Comparison of ENCODE assay signal across 26 cellular contexts in the genomic region with DNA sequence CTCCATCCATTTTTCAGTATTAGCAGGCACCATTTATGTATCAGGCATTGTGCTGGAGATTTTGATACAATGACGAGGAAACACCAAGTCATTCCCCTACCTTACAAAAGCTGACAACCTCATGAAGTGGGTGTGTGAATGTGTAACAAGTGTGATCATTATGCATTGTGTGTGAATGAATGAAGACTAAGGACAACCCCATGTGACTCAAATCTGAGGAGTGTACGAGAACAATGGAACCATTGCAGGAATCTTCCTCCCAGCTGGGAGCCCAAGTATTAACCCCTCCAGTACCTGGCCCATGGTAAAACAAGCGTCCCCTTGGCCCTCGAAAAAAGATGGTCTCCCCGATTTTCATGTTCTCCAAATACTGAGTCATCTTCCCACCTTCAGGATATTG. TPM values are rescaled to one million over a fixed set of nuclear protein-coding genes. Genes with fewer than 3 reads are reported as not detected.
DNase-seq lines count a peak whose midpoint lies in the region; ATAC-seq, FAIRE-seq and TF ChIP-seq lines count a peak whose summit lies in the region.
"Had no signal": no experiment of that assay in that cellular context is flagged by ENCODE, and none has a peak within 500 bp of the region (broad histone marks: within the 10 kb centered on the region; RNA-seq: fewer than 3 reads in every experiment).

No MANE protein-coding gene starts in this region.

- DNase-seq in HepG2 (ENCODE audit: low spot score) (no peak), right lobe of liver (no peak), frontal cortex (ENCODE audit: low spot score in 2 of 2) (no peak), neuronal stem cell (ENCODE audit: low spot score) (no peak), kidney (no peak), T1000 (lab: John Stamatoyannopoulos, UW) (no peak)
- DNase-seq: 8988T; activated CD4-positive, alpha-beta memory T cell treated with anti-CD3 and anti-CD28 coated beads, Interleukin-2, amount 10 ng/mL, durations not matched to agents 7 days and 5 days; activated T-cell treated with anti-CD3 and anti-CD28 coated beads, Interleukin-2, amount 50 U/mL, for 48 hours; body of pancreas; heart right ventricle; NCI-H2171 treated with DMSO at 0.1 percent for 48 hours; NCI-H748 treated with DMSO at 0.1 percent for 48 hours; SHP77 treated with DMSO at 0.1 percent for 48 hours; stimulated activated CD4-positive, alpha-beta T cell treated with anti-CD3 and anti-CD28 coated beads, Interleukin-4, amount 100 ng/mL, for 4 hours; T-helper 2 cell had no signal

- in situ Hi-C loops in HepG2 (cut with HindIII; ENCODE audit: extremely low pct_ligation_motif_present, low pct_unique_long_range_greater_than_20kb) = no loop called here

- no peaks in the 10 kb centered on the region for H4K20me1 ChIP-seq in HepG2 (ENCODE audit: insufficient read depth, low read length)

- FAIRE-seq in HepG2 (lab: Jason Lieb, UNC) = no peak
- FAIRE-seq in frontal cortex (lab: Jason Lieb, UNC) = peak; percentile 26
- no peak for FAIRE-seq in kidney (lab: Jason Lieb, UNC)
- FAIRE-seq: D721Med, islet of Langerhans had no signal

- POLR2A ChIA-PET in HepG2 (lab: Yijun Ruan, JAX) = no interaction called here

- H2BK5ac ChIP-seq in neuronal stem cell (ENCODE audit: low read length) = no peak overlapping the region

- WGBS in HepG2 (ENCODE audit: low lambda C conversion rate) = 53% methylated on average over 5 of the region's 5 CpGs
- WGBS in right lobe of liver (ENCODE audit: insufficient coverage, low coverage, low lambda C conversion rate, missing lambda C conversion rate) = 49% methylated on average over 2 of the region's 5 CpGs
- no CpG with 5 or more reads among the region's 5 CpGs for WGBS in neuronal stem cell (ENCODE audit: extremely low coverage in 2 of 2, insufficient read length in 2 of 2, insufficient replicate concordance in 1 of 2), 2 donors

- TF ChIP-seq RAD21 in HepG2 (CRISPR knock-in tag; IDR thresholded peaks at IDR 0.05) = no peak

- no peak overlapping the region for H2BK120ac ChIP-seq in neuronal stem cell (ENCODE audit: low read depth, low read length)

- no peak overlapping the region for H2AK5ac ChIP-seq in neuronal stem cell (ENCODE audit: low read depth, low read length)

- TF ChIP-seq CTCF in HepG2 (CRISPR knock-in tag; IDR thresholded peaks at IDR 0.05) = no peak
- TF ChIP-seq CTCF in right lobe of liver (IDR thresholded peaks at IDR 0.05) = no peak
- no peak for TF ChIP-seq CTCF in kidney (IDR thresholded peaks at IDR 0.05; ENCODE audit: borderline replicate concordance, extremely low read depth, insufficient read depth)

- ATAC-seq in HepG2 (no peak), right lobe of liver (no peak), GM18519 (IDR thresholded peaks at IDR 0.05; ENCODE audit: low FRiP score, unreplicated experiment) (no peak), GM21786 (IDR thresholded peaks at IDR 0.05; ENCODE audit: unreplicated experiment) (no peak)
- ATAC-seq: body of pancreas, heart right ventricle, WTC11 had no signal

- peaks cover 5% of the 10 kb centered on the region for H3K79me1 ChIP-seq in neuronal stem cell (ENCODE audit: low read depth, low read length)

- H3K27me3 ChIP-seq in HepG2 (ENCODE audit: control insufficient read depth in 1 of 2, insufficient read depth in 2 of 2, low read length in 2 of 2) = peaks cover 0 to 13% of the 10 kb centered on the region in 2 experiments; a peak in 3 of 5 replicates
- no peaks in the 10 kb centered on the region for H3K27me3 ChIP-seq in right lobe of liver
- H3K27me3 ChIP-seq in neuronal stem cell (ENCODE audit: control insufficient read depth in 3 of 3, insufficient read depth in 3 of 3, low read depth in 1 of 3, low read length in 3 of 3) = peaks cover 0 to 11% (median 0%) of the 10 kb centered on the region in 3 experiments
- H3K27me3 ChIP-seq: body of pancreas had no signal

- no peaks in the 10 kb centered on the region for H3K9me3 ChIP-seq in HepG2 (ENCODE audit: low read length)
- H3K9me3 ChIP-seq in right lobe of liver = no peaks in the 10 kb centered on the region
- peaks cover 4 to 17% of the 10 kb centered on the region in 2 donors for H3K9me3 ChIP-seq in neuronal stem cell (replicated peaks in 1 of 2; ENCODE audit: control insufficient read depth in 2 of 2, insufficient read depth in 1 of 2, low read depth in 1 of 2, low read length in 2 of 2)
- H3K9me3 ChIP-seq in kidney (ENCODE audit: control insufficient read depth in 1 of 2, low read length in 2 of 2) = no peaks in the 10 kb centered on the region
- H3K9me3 ChIP-seq: body of pancreas, heart right ventricle, neutrophil had no signal

- no peak overlapping the region for H3K9ac ChIP-seq in HepG2 (ENCODE audit: insufficient read depth, low read depth, low read length)
- no peak overlapping the region for H3K9ac ChIP-seq in neuronal stem cell (ENCODE audit: low read depth, low read length, poor library complexity)
- H3K9ac ChIP-seq in kidney (ENCODE audit: low read length in 2 of 2) = no peak overlapping the region

- H2BK15ac ChIP-seq in neuronal stem cell (ENCODE audit: low read length) = no peak overlapping the region

- no peak overlapping the region for H2BK12ac ChIP-seq in neuronal stem cell (ENCODE audit: low read length)

- intact Hi-C loops in HepG2 (cut with micrococcal nuclease; ENCODE audit: unreplicated experiment) = no loop called here
- intact Hi-C loops in right lobe of liver (cut with DNase I) = loop anchor here in 1 of 2 donors (5.0 kb wide), 1 partner anchor 102 kb away; no protein-coding TSS in a partner anchor
- intact Hi-C loops in kidney (cut with DNase I) = no loop called here

- no peak for TF ChIP-seq POLR2A in HepG2 (IDR thresholded peaks at IDR 0.05; ENCODE audit: insufficient read depth in 1 of 2, low read depth in 2 of 2, low read length in 2 of 2)
- no peak for TF ChIP-seq POLR2A in right lobe of liver (IDR thresholded peaks at IDR 0.05)

- H3K4me3 ChIP-seq in HepG2 (replicated peaks in 1 of 3; ENCODE audit: insufficient read depth in 1 of 3, low read depth in 2 of 3, low read length in 3 of 3) (no peak overlapping the region), right lobe of liver (no peak overlapping the region), neuronal stem cell (ENCODE audit: low read length in 2 of 2) (no peak overlapping the region), kidney (ENCODE audit: low read length in 2 of 2) (no peak overlapping the region)
- H3K4me3 ChIP-seq: body of pancreas, coronary artery, heart right ventricle had no signal

- BruUV-seq in HepG2 (replicated peaks; lab: Mats Ljungman, UMichigan) = no TSS peak

- TF ChIP-seq EP300 in HepG2 (IDR thresholded peaks at IDR 0.05; ENCODE audit: low read depth in 2 of 2, low read length in 2 of 2) = no peak
- TF ChIP-seq EP300 in HepG2 (CRISPR knock-in tag; IDR thresholded peaks at IDR 0.05; ENCODE audit: borderline replicate concordance) = no peak

- H3K18ac ChIP-seq in neuronal stem cell (ENCODE audit: low read length) = no peak overlapping the region

- H3K36me3 ChIP-seq in HepG2 (replicated peaks in 1 of 2; ENCODE audit: control insufficient read depth in 1 of 2, insufficient read depth in 2 of 2, low read length in 2 of 2) = no peaks in the 10 kb centered on the region; a peak in 1 of 5 replicates
- H3K36me3 ChIP-seq in right lobe of liver = peaks cover 0 to 11% (median 2%) of the 10 kb centered on the region in 4 donors
- peaks cover 0 to 20% of the 10 kb centered on the region in 2 donors for H3K36me3 ChIP-seq in neuronal stem cell (replicated peaks in 1 of 2; ENCODE audit: control insufficient read depth in 2 of 2, insufficient read depth in 2 of 2, low read length in 2 of 2)
- peaks cover 3 to 7% of the 10 kb centered on the region in 2 donors for H3K36me3 ChIP-seq in kidney (ENCODE audit: control insufficient read depth in 1 of 2, insufficient read depth in 2 of 2, low read length in 2 of 2)
- H3K36me3 ChIP-seq: neutrophil had no signal

- H3K4me2 ChIP-seq in HepG2 (ENCODE audit: low read depth, low read length) (no peak overlapping the region), neuronal stem cell (ENCODE audit: insufficient read depth, low read length, poor library complexity, severe bottlenecking) (no peak overlapping the region)

- no peak overlapping the region for H3K23ac ChIP-seq in neuronal stem cell (ENCODE audit: low read depth, low read length, poor library complexity)

- CTCF ChIA-PET in HepG2 (lab: Yijun Ruan, JAX; ENCODE audit: low intra/inter-chr PET ratio, low total read pairs) = no interaction called here

- no peak overlapping the region for H3K27ac ChIP-seq in HepG2 (ENCODE audit: extremely low read length, insufficient read depth, low read length)
- no peak overlapping the region for H3K27ac ChIP-seq in right lobe of liver
- peak overlapping the region; percentile 11 for H3K27ac ChIP-seq in neuronal stem cell (replicated peaks; ENCODE audit: low read length)
- no peak overlapping the region for H3K27ac ChIP-seq in kidney (ENCODE audit: low read depth in 2 of 2, low read length in 2 of 2)
- H3K27ac ChIP-seq: body of pancreas, heart right ventricle, neutrophil had no signal

- H4K8ac ChIP-seq in neuronal stem cell (ENCODE audit: low read depth, low read length) = no peak overlapping the region

- no peak overlapping the region for H3K4ac ChIP-seq in neuronal stem cell (ENCODE audit: low read length)

- peaks cover 27% of the 10 kb centered on the region for H3K4me1 ChIP-seq in HepG2 (ENCODE audit: insufficient read depth, low read length)
- H3K4me1 ChIP-seq in right lobe of liver = peaks cover 0 to 9% (median 3%) of the 10 kb centered on the region in 4 donors
- H3K4me1 ChIP-seq in neuronal stem cell (ENCODE audit: control insufficient read depth in 2 of 2, insufficient read depth in 1 of 2, low read depth in 1 of 2, low read length in 2 of 2) = peaks cover 18 to 20% of the 10 kb centered on the region in 2 donors
- H3K4me1 ChIP-seq in kidney (ENCODE audit: control insufficient read depth in 1 of 2, insufficient read depth in 1 of 2, low read depth in 1 of 2, low read length in 2 of 2) = peaks cover 4 to 12% of the 10 kb centered on the region in 2 donors

- H2AFZ ChIP-seq in HepG2 (ENCODE audit: low read length) (no peak overlapping the region), neuronal stem cell (ENCODE audit: low read length) (peak overlapping the region; percentile 54)

- no peaks in the 10 kb centered on the region for H3K79me2 ChIP-seq in HepG2 (ENCODE audit: insufficient read depth, low read length)

- no peak overlapping the region for H4K91ac ChIP-seq in neuronal stem cell (ENCODE audit: low read depth, low read length, poor library complexity)

- H3K14ac ChIP-seq in neuronal stem cell (ENCODE audit: low read length) = no peak overlapping the region

RNA-seq across cellular contexts. Expression of a gene that starts 4.4 kb away (rescaled TPM):
- 0.51 and 0.53 TPM in 2 replicates for total RNA-seq in HepG2 (2016; rRNA removed; fragmentation: Illumina TruSeq; extraction: Trizol)
- 0.18 and 0.20 TPM in 2 replicates for total RNA-seq in HepG2 (2016; cell fraction: cytosol; rRNA removed; fragmentation: Illumina TruSeq; extraction: Trizol; ENCODE audit: low read depth)
- total RNA-seq in HepG2 (2016; cell fraction: insoluble cytoplasmic fraction; rRNA removed; fragmentation: Illumina TruSeq; extraction: Trizol) = 0.24 and 0.88 TPM in 2 replicates
- total RNA-seq in HepG2 (2016; cell fraction: membrane; rRNA removed; fragmentation: Illumina TruSeq; extraction: Trizol) = 0.46 and 0.76 TPM in 2 replicates
- total RNA-seq in HepG2 (2016; cell fraction: nucleus; rRNA removed; fragmentation: Illumina TruSeq; extraction: Trizol) = 0.60 and 1.4 TPM in 2 replicates
- polyA plus RNA-seq in HepG2 (2011; rRNA removed) = 0.40 and 1.2 TPM in 2 replicates
- 0.38 and 0.49 TPM in 2 replicates for polyA plus RNA-seq in HepG2 (2011; cell fraction: cytosol; rRNA removed)
- 0.42 and 1.2 TPM in 2 replicates for polyA plus RNA-seq in HepG2 (2011; cell fraction: nucleus; rRNA removed)
- polyA plus RNA-seq in HepG2 (2012) = 0.34 and 0.53 TPM in 2 replicates
- polyA plus RNA-seq in HepG2 (2016; cell fraction: cytosol; fragmentation: Illumina TruSeq; extraction: Trizol; ENCODE audit: low read depth) = 0.32 and 0.83 TPM in 2 replicates
- polyA plus RNA-seq in HepG2 (2016; cell fraction: insoluble cytoplasmic fraction; fragmentation: Illumina TruSeq; extraction: Trizol; ENCODE audit: low read depth) = 0.39 and 1.1 TPM in 2 replicates
- 0.48 TPM in 1 of 2 replicates, not detected in the other for polyA plus RNA-seq in HepG2 (2016; cell fraction: membrane; fragmentation: Illumina TruSeq; extraction: Trizol; ENCODE audit: low read depth)
- 0.70 and 0.84 TPM in 2 replicates for polyA plus RNA-seq in HepG2 (2016; cell fraction: nucleus; fragmentation: Illumina TruSeq; extraction: Trizol; ENCODE audit: insufficient read depth, low read depth)
- 0.44 TPM in 1 of 2 replicates, not detected in the other for polyA minus RNA-seq in HepG2 (2011; rRNA and poly(A)+ RNA removed; ENCODE audit: low replicate concordance)
- polyA minus RNA-seq in HepG2 (2011; cell fraction: cytosol; rRNA and poly(A)+ RNA removed) = 0.79 TPM in 1 of 2 replicates, not detected in the other
- polyA minus RNA-seq in HepG2 (2011; cell fraction: nucleus; rRNA and poly(A)+ RNA removed) = under 0.01 and 0.25 TPM in 2 replicates
- 1 to 10 TPM in 4 of 6 experiments, under 1 TPM in 2; 0.71 to 3.5 (median 1.4) TPM for total RNA-seq in right lobe of liver
- 2.0 TPM for total RNA-seq in frontal cortex
- 37.3 TPM for polyA plus RNA-seq in neuronal stem cell (2013, experiment 1 of 2)
- 38.6 TPM for polyA plus RNA-seq in neuronal stem cell (2013, experiment 2 of 2)
- 8.7 TPM for total RNA-seq in kidney
- polyA plus RNA-seq in kidney (ENCODE audit: insufficient read depth, low read depth, low replicate concordance) = 8.2 TPM
- total RNA-seq: OCI-LY7 had no signal

RNA-seq across cellular contexts. Expression of a gene that starts 37.4 kb away (rescaled TPM):
- total RNA-seq in HepG2 (2016; rRNA removed; fragmentation: Illumina TruSeq; extraction: Trizol) (not detected in 2 replicates), right lobe of liver (not detected), frontal cortex (not detected), kidney (2.5 TPM)
- total RNA-seq in HepG2 (2016; cell fraction: cytosol; rRNA removed; fragmentation: Illumina TruSeq; extraction: Trizol; ENCODE audit: low read depth) = not detected in 2 replicates
- total RNA-seq in HepG2 (2016; cell fraction: insoluble cytoplasmic fraction; rRNA removed; fragmentation: Illumina TruSeq; extraction: Trizol) = not detected in 2 replicates
- not detected in 2 replicates for total RNA-seq in HepG2 (2016; cell fraction: membrane; rRNA removed; fragmentation: Illumina TruSeq; extraction: Trizol)
- not detected in 2 replicates for total RNA-seq in HepG2 (2016; cell fraction: nucleus; rRNA removed; fragmentation: Illumina TruSeq; extraction: Trizol)
- polyA plus RNA-seq in HepG2 (2011; rRNA removed) (not detected in 2 replicates), kidney (ENCODE audit: insufficient read depth, low read depth, low replicate concordance) (2.3 TPM)
- polyA plus RNA-seq in HepG2 (2011; cell fraction: cytosol; rRNA removed) = not detected in 2 replicates
- not detected in 2 replicates for polyA plus RNA-seq in HepG2 (2011; cell fraction: nucleus; rRNA removed)
- polyA plus RNA-seq in HepG2 (2012) = not detected in 2 replicates
- not detected in 2 replicates for polyA plus RNA-seq in HepG2 (2016; cell fraction: cytosol; fragmentation: Illumina TruSeq; extraction: Trizol; ENCODE audit: low read depth)
- not detected in 2 replicates for polyA plus RNA-seq in HepG2 (2016; cell fraction: insoluble cytoplasmic fraction; fragmentation: Illumina TruSeq; extraction: Trizol; ENCODE audit: low read depth)
- not detected in 2 replicates for polyA plus RNA-seq in HepG2 (2016; cell fraction: membrane; fragmentation: Illumina TruSeq; extraction: Trizol; ENCODE audit: low read depth)
- not detected in 2 replicates for polyA plus RNA-seq in HepG2 (2016; cell fraction: nucleus; fragmentation: Illumina TruSeq; extraction: Trizol; ENCODE audit: insufficient read depth, low read depth)
- polyA minus RNA-seq in HepG2 (2011; rRNA and poly(A)+ RNA removed; ENCODE audit: low replicate concordance) = not detected in 2 replicates
- polyA minus RNA-seq in HepG2 (2011; cell fraction: cytosol; rRNA and poly(A)+ RNA removed) = not detected in 2 replicates
- polyA minus RNA-seq in HepG2 (2011; cell fraction: nucleus; rRNA and poly(A)+ RNA removed) = not detected in 2 replicates
- 0.20 TPM for polyA plus RNA-seq in neuronal stem cell (2013, experiment 1 of 2)
- 0.10 TPM for polyA plus RNA-seq in neuronal stem cell (2013, experiment 2 of 2)
- total RNA-seq: activated CD4-positive, alpha-beta memory T cell treated with anti-CD3 and anti-CD28 coated beads, Interleukin-2, amount 10 ng/mL, durations not matched to agents 7 days and 5 days; body of pancreas; epithelial cell of proximal tubule; heart right ventricle; OCI-LY7; subcutaneous adipose tissue had no signal
- polyA plus RNA-seq: heart right ventricle had no signal
